ENCODE assay signal across 26 cellular contexts in genomic region chr10:82826132-82826531, GRCh38.
DNase-seq lines count a peak whose midpoint lies in the region; ATAC-seq and TF ChIP-seq lines count a peak whose summit lies in the region.
"Had no signal": no experiment of that assay in that cellular context is flagged by ENCODE, and none has a peak within 500 bp of the region (broad histone marks: within the 10 kb centered on the region; RNA-seq: fewer than 3 reads in every experiment).

No MANE protein-coding gene starts in this region.

- H3K9ac ChIP-seq in GM23248: no peak overlapping the region
- no peak overlapping the region for H3K9ac ChIP-seq in fibroblast of lung (ENCODE audit: insufficient read depth, low read length)
- H3K9ac ChIP-seq: parathyroid adenoma had no signal

- H3K4me2 ChIP-seq in GM23248 (ENCODE audit: unreplicated experiment) (no peak overlapping the region), fibroblast of lung (ENCODE audit: extremely low read depth, insufficient read depth, low read length) (no peak overlapping the region)

- H3K27me3 ChIP-seq in GM23248 (replicated peaks; ENCODE audit: insufficient read depth) (no peaks in the 10 kb centered on the region), fibroblast of lung (ENCODE audit: control insufficient read depth, insufficient read depth, low read length) (no peaks in the 10 kb centered on the region)
- H3K27me3 ChIP-seq: body of pancreas, heart right ventricle, vagina had no signal

- in situ Hi-C loops in GM23248 (cut with MboI): no loop called here

- H3K4me1 ChIP-seq in GM23248 (ENCODE audit: insufficient read depth): no peaks in the 10 kb centered on the region
- no peaks in the 10 kb centered on the region for H3K4me1 ChIP-seq in fibroblast of lung (ENCODE audit: control insufficient read depth, extremely low read depth, insufficient read depth, low read length)
- H3K4me1 ChIP-seq: body of pancreas, heart right ventricle, parathyroid adenoma, vagina had no signal

- no peaks in the 10 kb centered on the region for H3K79me2 ChIP-seq in GM23248 (ENCODE audit: insufficient read depth)
- no peaks in the 10 kb centered on the region for H3K79me2 ChIP-seq in fibroblast of lung (ENCODE audit: control insufficient read depth, insufficient read depth, low read length)
- H3K79me2 ChIP-seq: parathyroid adenoma had no signal

- DNase-seq in GM23248: peak; percentile 88
- DNase-seq in fibroblast of lung (ENCODE audit: low read depth in 2 of 2): peak; percentile 1 to 65
- DNase-seq in posterior vena cava (ENCODE audit: low spot score): no peak
- DNase-seq: activated CD4-positive, alpha-beta memory T cell treated with anti-CD3 and anti-CD28 coated beads, Interleukin-2, amount 10 ng/mL, durations not matched to agents 7 days and 5 days; activated naive CD4-positive, alpha-beta T cell treated with anti-CD3 and anti-CD28 coated beads for 36 hours; activated T-cell treated with anti-CD3 and anti-CD28 coated beads, Interleukin-2, amount 50 U/mL, for 1 hour; body of pancreas; C1 segment of cervical spinal cord; DMS 273 treated with DMSO at 0.1 percent for 48 hours; heart right ventricle; naive B cell; NCI-H1048; NCI-H2081 treated with DMSO at 0.1 percent for 48 hours; NCI-H510A treated with DMSO at 0.1 percent for 48 hours; small intestine; stimulated activated CD4-positive, alpha-beta T cell treated with anti-CD3 and anti-CD28 coated beads, Interleukin-4, amount 100 ng/mL, for 1 hour; WERI-Rb-1 had no signal

- intact Hi-C loops in posterior vena cava (cut with DNase I): no loop called here

- no peaks in the 10 kb centered on the region for H3F3A ChIP-seq in GM23248 (ENCODE audit: insufficient read depth)

- WGBS in GM23248 (ENCODE audit: low coverage in 1 of 2, low lambda C conversion rate in 2 of 2, missing lambda C conversion rate in 2 of 2), 2 experiments: 21 to 35% methylated on average over 1 of the region's 1 CpG

- H3K4me3 ChIP-seq in GM23248 (no peak overlapping the region), fibroblast of lung (replicated peaks in 1 of 4; ENCODE audit: control extremely low read depth in 1 of 4, insufficient read depth in 1 of 4, low read depth in 3 of 4, low read length in 4 of 4) (no peak overlapping the region)
- H3K4me3 ChIP-seq: body of pancreas, coronary artery, heart right ventricle, K562, vagina had no signal

- H3K27ac ChIP-seq in GM23248 (no peak overlapping the region), fibroblast of lung (ENCODE audit: insufficient read depth, low read length) (no peak overlapping the region)
- H3K27ac ChIP-seq: body of pancreas, coronary artery, heart right ventricle, parathyroid adenoma, vagina, WERI-Rb-1 had no signal

- no peak for TF ChIP-seq CTCF in fibroblast of lung (conservative IDR thresholded peaks at IDR 0.05 in 1 of 2, IDR thresholded peaks at IDR 0.05 in 1 of 2; ENCODE audit: low read depth in 1 of 2, low read length in 2 of 2)

- H3K9me2 ChIP-seq in GM23248 (ENCODE audit: insufficient read depth): no peaks in the 10 kb centered on the region

- no peaks in the 10 kb centered on the region for H4K20me1 ChIP-seq in GM23248 (ENCODE audit: insufficient read depth)
- no peaks in the 10 kb centered on the region for H4K20me1 ChIP-seq in fibroblast of lung (ENCODE audit: control insufficient read depth, extremely low read depth, insufficient read depth, low read length)

- H3K9me3 ChIP-seq in GM23248 (ENCODE audit: low read depth): no peaks in the 10 kb centered on the region
- H3K9me3 ChIP-seq in fibroblast of lung (ENCODE audit: control insufficient read depth, insufficient read depth, low read depth, low read length): no peaks in the 10 kb centered on the region
- H3K9me3 ChIP-seq: body of pancreas, heart right ventricle, vagina had no signal

- ATAC-seq in SK-N-SH treated with all-trans-retinoic acid at 6 μM for 48 hours (peak; percentile 58), HG03378 (IDR thresholded peaks at IDR 0.05; ENCODE audit: unreplicated experiment) (no peak), GM19324 (IDR thresholded peaks at IDR 0.05; ENCODE audit: low FRiP score, unreplicated experiment) (no peak), HG02678 (IDR thresholded peaks at IDR 0.05; ENCODE audit: unreplicated experiment) (no peak)
- ATAC-seq: body of pancreas, heart right ventricle, K562, Right ventricle myocardium inferior had no signal

- H3K36me3 ChIP-seq in GM23248 (ENCODE audit: low read depth) (no peaks in the 10 kb centered on the region), fibroblast of lung (ENCODE audit: control insufficient read depth, insufficient read depth, low read length) (no peaks in the 10 kb centered on the region)
- H3K36me3 ChIP-seq: heart right ventricle, vagina, WERI-Rb-1 had no signal

- no peak overlapping the region for H2AFZ ChIP-seq in GM23248
- no peak overlapping the region for H2AFZ ChIP-seq in fibroblast of lung (ENCODE audit: low read length)
- H2AFZ ChIP-seq: parathyroid adenoma had no signal

TF ChIP-seq in SK-N-SH treated with all-trans-retinoic acid at 6 μM for 48 hours, 23 proteins besides CTCF, POLR2A, EP300 and RAD21:
- TF ChIP-seq BACH2 (CRISPR knock-in tag; IDR thresholded peaks at IDR 0.05; ENCODE audit: borderline replicate concordance) (no peak), RARB (CRISPR knock-in tag; IDR thresholded peaks at IDR 0.05) (no peak), ZC3H10 (CRISPR knock-in tag; IDR thresholded peaks at IDR 0.05) (no peak)
